In the genomic region with DNA sequence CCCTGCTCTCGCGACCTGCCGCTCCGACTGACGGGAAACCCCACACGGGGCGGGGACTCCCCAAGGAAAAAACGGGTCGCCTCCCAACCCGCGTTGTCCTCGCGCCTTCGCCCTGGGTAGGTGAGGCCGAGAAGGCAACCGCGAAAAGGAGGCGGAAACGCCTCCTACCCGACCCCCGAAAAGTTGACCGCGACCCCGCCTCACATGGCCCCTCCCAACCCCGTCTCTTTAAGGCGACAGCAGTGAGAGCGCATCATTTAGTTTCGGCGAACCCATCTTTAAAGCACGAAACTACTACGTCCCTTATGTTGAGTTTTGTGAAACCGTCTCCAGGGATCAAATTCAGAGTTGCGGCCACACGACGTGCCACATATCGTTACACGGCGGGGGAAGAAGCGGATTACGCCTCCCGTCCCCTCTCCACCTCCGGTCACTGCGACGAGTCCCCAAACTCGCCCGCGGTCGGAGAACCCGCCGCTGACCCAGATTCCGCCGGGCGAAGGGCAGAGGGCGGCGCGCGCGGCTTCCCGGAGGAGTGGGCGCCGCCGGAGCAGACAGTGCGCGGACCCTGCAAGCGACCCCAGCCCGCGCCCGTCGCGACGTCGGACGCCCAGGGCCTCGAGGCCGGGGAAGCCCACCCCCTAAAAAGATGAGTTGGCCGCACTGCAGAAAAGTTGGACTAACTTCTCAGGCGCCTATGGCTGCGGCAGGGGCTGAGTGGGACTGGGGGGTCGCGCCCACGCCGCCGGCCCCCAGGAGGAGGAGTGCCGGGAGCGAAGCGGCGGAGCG, we compare ENCODE assay signal across 8 cellular contexts. TPM values are rescaled to one million over a fixed set of nuclear protein-coding genes. Genes with fewer than 3 reads are reported as not detected.
DNase-seq lines count a peak whose midpoint lies in the region; ATAC-seq, FAIRE-seq and TF ChIP-seq lines count a peak whose summit lies in the region.

No MANE protein-coding gene starts in this region.

- H3K4me3 ChIP-seq in PC-3 (ENCODE audit: low read length) = peak overlapping the region; percentile 77
- H3K4me3 ChIP-seq in esophagus squamous epithelium = peak overlapping the region; percentile 66 to 96 (median 88)

- H3K4me1 ChIP-seq in PC-3 (ENCODE audit: insufficient read depth, low read length) = peaks cover 22% of the 10 kb centered on the region
- H3K4me1 ChIP-seq in esophagus squamous epithelium = peaks cover 5 to 27% (median 7%) of the 10 kb centered on the region in 3 donors

- ATAC-seq in HG03520 (IDR thresholded peaks at IDR 0.05; ENCODE audit: unreplicated experiment) (peak; percentile 42), PC-3 (peak; percentile 43), naive B cell (ENCODE audit: low read depth in 2 of 2) (peak; percentile 59 to 62)
- ATAC-seq in stimulated activated memory B cell treated with anti-CD40 and anti-IgM and Interleukin-4, amounts not matched to agents 10 μg/mL and 1 μg/mL and 100 μg/mL, for 72 hours = peak; percentile 80

- H3K27ac ChIP-seq in C4-2B = peak overlapping the region; percentile 69
- peak overlapping the region; percentile 36 for H3K27ac ChIP-seq in PC-3 (ENCODE audit: low read length)
- H3K27ac ChIP-seq in esophagus squamous epithelium = peak overlapping the region; percentile 87 to 98 (median 98)

- peak overlapping the region in 5 of 6 donors; percentile 97 to 99 (median 99) for H3K27ac Mint-ChIP-seq in naive B cell
- no peak overlapping the region for H3K27ac Mint-ChIP-seq in stimulated activated memory B cell treated with anti-CD40 and anti-IgM and Interleukin-4, amounts not matched to agents 10 μg/mL and 1 μg/mL and 100 μg/mL, for 72 hours

- peaks cover 4% of the 10 kb centered on the region; the same call in 1 of the 2 replicates for H4K20me1 ChIP-seq in PC-3 (ENCODE audit: low read length)

- POLR2A ChIA-PET in PC-3 (lab: Charles Lee; ENCODE audit: unreplicated experiment) = no interaction called here

- peaks cover 17 to 24% (median 23%) of the 10 kb centered on the region in 3 donors for H3K4me1 Mint-ChIP-seq in naive B cell
- H3K4me1 Mint-ChIP-seq in stimulated activated memory B cell treated with anti-CD40 and anti-IgM and Interleukin-4, amounts not matched to agents 10 μg/mL and 1 μg/mL and 100 μg/mL, for 72 hours = peaks cover 27% of the 10 kb centered on the region

- intact Hi-C loops in PC-3 (cut with micrococcal nuclease) (loop anchor here (1.0 kb wide), 1 partner anchor 43 kb away; no protein-coding TSS in a partner anchor), esophagus squamous epithelium (cut with DNase I) (no loop called here)

- H3K27me3 Mint-ChIP-seq in naive B cell = no peaks in the 10 kb centered on the region
- no peaks in the 10 kb centered on the region for H3K27me3 Mint-ChIP-seq in stimulated activated memory B cell treated with anti-CD40 and anti-IgM and Interleukin-4, amounts not matched to agents 10 μg/mL and 1 μg/mL and 100 μg/mL, for 72 hours

- no peaks in the 10 kb centered on the region for H3K9me3 Mint-ChIP-seq in naive B cell
- no peaks in the 10 kb centered on the region for H3K9me3 Mint-ChIP-seq in stimulated activated memory B cell treated with anti-CD40 and anti-IgM and Interleukin-4, amounts not matched to agents 10 μg/mL and 1 μg/mL and 100 μg/mL, for 72 hours

- H3K79me2 ChIP-seq in PC-3 (ENCODE audit: low read length) = peaks cover 60% of the 10 kb centered on the region

- peak in 2 of 4 donors; percentile 72 to 76 for TF ChIP-seq POLR2A in esophagus squamous epithelium (IDR thresholded peaks at IDR 0.05)

- CTCF ChIA-PET in PC-3 (lab: Charles Lee) = no interaction called here

- H3K36me3 ChIP-seq in PC-3 (ENCODE audit: low read depth, low read length) (peaks cover 8% of the 10 kb centered on the region; the same call in 1 of the 2 replicates), esophagus squamous epithelium (peaks cover 0 to 18% (median 0%) of the 10 kb centered on the region in 3 donors)

- no peaks in the 10 kb centered on the region for H3K9me3 ChIP-seq in PC-3 (ENCODE audit: low read length)
- no peaks in the 10 kb centered on the region for H3K9me3 ChIP-seq in esophagus squamous epithelium

- H3K9ac ChIP-seq in PC-3 (ENCODE audit: low read length) = peak overlapping the region; percentile 79

- peak; percentile 87 for FAIRE-seq in GM19239 (lab: Jason Lieb, UNC)

- H3K27me3 ChIP-seq in PC-3 (ENCODE audit: low read length) (no peaks in the 10 kb centered on the region), esophagus squamous epithelium (no peaks in the 10 kb centered on the region)

- BruUV-seq in PC-3 (replicated peaks; lab: Mats Ljungman, UMichigan) = TSS peak; percentile 87

- TF ChIP-seq CTCF in C4-2B (conservative IDR thresholded peaks at IDR 0.05) = no peak
- TF ChIP-seq CTCF in PC-3 (conservative IDR thresholded peaks at IDR 0.05; ENCODE audit: low read depth, low read length) = no peak; the same call in 1 of the 2 replicates
- no peak for TF ChIP-seq CTCF in esophagus squamous epithelium (IDR thresholded peaks at IDR 0.05)

- peak overlapping the region; percentile 83 for H3K4me2 ChIP-seq in PC-3 (ENCODE audit: low read length)

- peak overlapping the region in 1 of 8 donors; percentile 96 for H3K4me3 Mint-ChIP-seq in naive B cell
- H3K4me3 Mint-ChIP-seq in stimulated activated memory B cell treated with anti-CD40 and anti-IgM and Interleukin-4, amounts not matched to agents 10 μg/mL and 1 μg/mL and 100 μg/mL, for 72 hours = no peak overlapping the region

- H3K36me3 Mint-ChIP-seq in naive B cell = no peaks in the 10 kb centered on the region
- H3K36me3 Mint-ChIP-seq in stimulated activated memory B cell treated with anti-CD40 and anti-IgM and Interleukin-4, amounts not matched to agents 10 μg/mL and 1 μg/mL and 100 μg/mL, for 72 hours = peaks cover 5% of the 10 kb centered on the region

- no peaks in the 10 kb centered on the region for H3K9me2 ChIP-seq in PC-3 (replicated peaks; ENCODE audit: low read length)

- no peaks in the 10 kb centered on the region for H3F3A ChIP-seq in PC-3 (ENCODE audit: low read length, unreplicated experiment)

- DNase-seq in GM19239 (ENCODE audit: insufficient read length, low spot score) = peak; percentile 45
- peak; percentile 69 for DNase-seq in PC-3
- peak; percentile 87 for DNase-seq in activated T-cell treated with anti-CD3 and anti-CD28 coated beads, Interleukin-2, amount 50 U/mL, for 1 hour
- DNase-seq in esophagus squamous epithelium (lab: John Stamatoyannopoulos, UW) = peak; percentile 36
- DNase-seq in naive B cell = peak; percentile 82

- WGBS in esophagus squamous epithelium, 2 donors = 1 to 2% methylated on average over 25 to 26 of the region's 88 CpGs

- H2AFZ ChIP-seq in PC-3 (ENCODE audit: low read length) = peak overlapping the region; percentile 69

RNA-seq across cellular contexts. Expression of a gene that starts 1.1 kb away (rescaled TPM):
- total RNA-seq in PC-3 (2014; rRNA removed) (42.0 and 47.4 TPM in 2 replicates), esophagus squamous epithelium (10 to 100 TPM in 3 of 4 donors, 1 to 10 TPM in 1; 8.8 to 23.6 (median 18.5) TPM)
- 10 to 100 TPM; 44.7 to 67.8 (median 49.8) TPM for polyA plus RNA-seq in naive B cell (ENCODE audit: low read depth in 6 of 6)

RNA-seq across cellular contexts. Expression of a gene that starts 22.7 kb away (rescaled TPM):
- total RNA-seq in PC-3 (2014; rRNA removed) = not detected in 2 replicates
- total RNA-seq in esophagus squamous epithelium = not detected
- 1 to 10 TPM in 3 of 6 donors, under 1 TPM in 3; 0.76 to 1.8 (median 1.0) TPM for polyA plus RNA-seq in naive B cell (ENCODE audit: low read depth in 6 of 6)

RNA-seq across cellular contexts. Expression of a gene that starts 34.0 kb away (rescaled TPM):
- total RNA-seq in PC-3 (2014; rRNA removed) (211 and 222 TPM in 2 replicates), esophagus squamous epithelium (100 to 1,000 TPM in 1 of 4 donors, 10 to 100 TPM in 3; 94.0 to 112 (median 95.2) TPM)
- polyA plus RNA-seq in naive B cell (ENCODE audit: low read depth in 6 of 6) = 100 to 1,000 TPM in 2 of 6 donors, 10 to 100 TPM in 4; 81.7 to 106 (median 91.3) TPM

RNA-seq across cellular contexts. Expression of a gene that starts 37.7 kb away (rescaled TPM):
- total RNA-seq in PC-3 (2014; rRNA removed) (0.98 TPM in 1 of 2 replicates, not detected in the other), esophagus squamous epithelium (10 to 100 TPM in 1 of 4 donors, 1 to 10 TPM in 2, not detected in 1; 2.3 to 17.2 (median 4.5) TPM)
- polyA plus RNA-seq in naive B cell (ENCODE audit: low read depth in 6 of 6) = 1 to 10 TPM; 1.0 to 3.8 (median 2.0) TPM

RNA-seq across cellular contexts. Expression of a gene that starts 47.5 kb away (rescaled TPM):
- 19.0 and 27.0 TPM in 2 replicates for total RNA-seq in PC-3 (2014; rRNA removed)
- total RNA-seq in esophagus squamous epithelium = 1 to 10 TPM in 2 of 4 donors, under 1 TPM in 1, not detected in 1; 0.61 to 6.7 (median 2.5) TPM
- under 1 TPM in 1 of 6 donors, not detected in 5; 0.22 TPM for polyA plus RNA-seq in naive B cell (ENCODE audit: low read depth in 6 of 6)

Comparison
In these comparisons a context has a peak if more than half of its experiments do, and no peak if none do; other contexts are left out.
1. Peak in every context shown above with its lines: DNase-seq, ATAC-seq, H3K4me3 ChIP-seq and H3K27ac ChIP-seq.
2. H3K27ac ChIP-seq: peak in every context shown above with its lines; median percentile 98 in esophagus squamous epithelium; 69 in C4-2B; 36 in PC-3.
3. DNase-seq: peak in every context shown above with its lines; median percentile 87 in activated T-cell treated with anti-CD3 and anti-CD28 coated beads, Interleukin-2, amount 50 U/mL, for 1 hour; 82 in naive B cell; 69 in PC-3; 45 in GM19239; 36 in esophagus squamous epithelium.